1 cellular context compared by ENCODE assay signal in the genomic region with DNA sequence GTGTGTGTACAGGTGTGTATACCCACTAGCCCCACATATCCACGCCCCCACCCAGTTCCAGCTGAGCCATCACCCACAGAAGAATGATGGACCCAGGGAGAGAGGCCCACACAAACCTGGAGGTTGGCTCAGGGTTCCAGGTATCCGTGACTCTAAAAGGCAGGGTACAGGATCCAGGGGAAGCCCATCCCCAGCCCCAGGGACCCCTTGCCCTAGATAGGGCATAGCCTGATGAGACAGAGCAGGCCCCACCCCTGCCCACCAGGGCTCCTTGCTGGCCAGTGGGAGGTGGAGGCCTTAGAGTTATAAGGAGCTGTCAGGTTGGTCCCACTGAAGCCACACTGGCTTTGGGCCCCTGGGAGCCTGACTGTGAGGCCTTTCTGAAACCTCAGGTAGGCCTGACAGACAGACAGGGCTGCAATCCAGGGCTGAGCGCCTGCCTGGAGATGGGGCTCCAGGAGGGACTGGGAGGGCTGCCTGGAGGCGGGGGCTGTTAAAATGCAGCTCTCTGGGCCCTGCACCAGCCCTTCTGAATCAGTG.
TF ChIP-seq lines count a peak whose summit lies in the region.

No MANE protein-coding gene starts in this region.

TF ChIP-seq in H1, 55 proteins besides CTCF, POLR2A, EP300 and RAD21 (continued from another document):
- TF ChIP-seq FOSL1 (IDR thresholded peaks at IDR 0.05; ENCODE audit: insufficient read depth, low read depth, low read length) (no peak), EGR1 (IDR thresholded peaks at IDR 0.05; ENCODE audit: borderline replicate concordance, low read depth, low read length) (no peak), CHD2 (IDR thresholded peaks at IDR 0.05; ENCODE audit: low read length) (no peak), SIX5 (IDR thresholded peaks at IDR 0.05; ENCODE audit: low read depth, low read length) (no peak), BRCA1 (IDR thresholded peaks at IDR 0.05; ENCODE audit: low read depth, low read length) (no peak)
- TF ChIP-seq, protein P1, sequence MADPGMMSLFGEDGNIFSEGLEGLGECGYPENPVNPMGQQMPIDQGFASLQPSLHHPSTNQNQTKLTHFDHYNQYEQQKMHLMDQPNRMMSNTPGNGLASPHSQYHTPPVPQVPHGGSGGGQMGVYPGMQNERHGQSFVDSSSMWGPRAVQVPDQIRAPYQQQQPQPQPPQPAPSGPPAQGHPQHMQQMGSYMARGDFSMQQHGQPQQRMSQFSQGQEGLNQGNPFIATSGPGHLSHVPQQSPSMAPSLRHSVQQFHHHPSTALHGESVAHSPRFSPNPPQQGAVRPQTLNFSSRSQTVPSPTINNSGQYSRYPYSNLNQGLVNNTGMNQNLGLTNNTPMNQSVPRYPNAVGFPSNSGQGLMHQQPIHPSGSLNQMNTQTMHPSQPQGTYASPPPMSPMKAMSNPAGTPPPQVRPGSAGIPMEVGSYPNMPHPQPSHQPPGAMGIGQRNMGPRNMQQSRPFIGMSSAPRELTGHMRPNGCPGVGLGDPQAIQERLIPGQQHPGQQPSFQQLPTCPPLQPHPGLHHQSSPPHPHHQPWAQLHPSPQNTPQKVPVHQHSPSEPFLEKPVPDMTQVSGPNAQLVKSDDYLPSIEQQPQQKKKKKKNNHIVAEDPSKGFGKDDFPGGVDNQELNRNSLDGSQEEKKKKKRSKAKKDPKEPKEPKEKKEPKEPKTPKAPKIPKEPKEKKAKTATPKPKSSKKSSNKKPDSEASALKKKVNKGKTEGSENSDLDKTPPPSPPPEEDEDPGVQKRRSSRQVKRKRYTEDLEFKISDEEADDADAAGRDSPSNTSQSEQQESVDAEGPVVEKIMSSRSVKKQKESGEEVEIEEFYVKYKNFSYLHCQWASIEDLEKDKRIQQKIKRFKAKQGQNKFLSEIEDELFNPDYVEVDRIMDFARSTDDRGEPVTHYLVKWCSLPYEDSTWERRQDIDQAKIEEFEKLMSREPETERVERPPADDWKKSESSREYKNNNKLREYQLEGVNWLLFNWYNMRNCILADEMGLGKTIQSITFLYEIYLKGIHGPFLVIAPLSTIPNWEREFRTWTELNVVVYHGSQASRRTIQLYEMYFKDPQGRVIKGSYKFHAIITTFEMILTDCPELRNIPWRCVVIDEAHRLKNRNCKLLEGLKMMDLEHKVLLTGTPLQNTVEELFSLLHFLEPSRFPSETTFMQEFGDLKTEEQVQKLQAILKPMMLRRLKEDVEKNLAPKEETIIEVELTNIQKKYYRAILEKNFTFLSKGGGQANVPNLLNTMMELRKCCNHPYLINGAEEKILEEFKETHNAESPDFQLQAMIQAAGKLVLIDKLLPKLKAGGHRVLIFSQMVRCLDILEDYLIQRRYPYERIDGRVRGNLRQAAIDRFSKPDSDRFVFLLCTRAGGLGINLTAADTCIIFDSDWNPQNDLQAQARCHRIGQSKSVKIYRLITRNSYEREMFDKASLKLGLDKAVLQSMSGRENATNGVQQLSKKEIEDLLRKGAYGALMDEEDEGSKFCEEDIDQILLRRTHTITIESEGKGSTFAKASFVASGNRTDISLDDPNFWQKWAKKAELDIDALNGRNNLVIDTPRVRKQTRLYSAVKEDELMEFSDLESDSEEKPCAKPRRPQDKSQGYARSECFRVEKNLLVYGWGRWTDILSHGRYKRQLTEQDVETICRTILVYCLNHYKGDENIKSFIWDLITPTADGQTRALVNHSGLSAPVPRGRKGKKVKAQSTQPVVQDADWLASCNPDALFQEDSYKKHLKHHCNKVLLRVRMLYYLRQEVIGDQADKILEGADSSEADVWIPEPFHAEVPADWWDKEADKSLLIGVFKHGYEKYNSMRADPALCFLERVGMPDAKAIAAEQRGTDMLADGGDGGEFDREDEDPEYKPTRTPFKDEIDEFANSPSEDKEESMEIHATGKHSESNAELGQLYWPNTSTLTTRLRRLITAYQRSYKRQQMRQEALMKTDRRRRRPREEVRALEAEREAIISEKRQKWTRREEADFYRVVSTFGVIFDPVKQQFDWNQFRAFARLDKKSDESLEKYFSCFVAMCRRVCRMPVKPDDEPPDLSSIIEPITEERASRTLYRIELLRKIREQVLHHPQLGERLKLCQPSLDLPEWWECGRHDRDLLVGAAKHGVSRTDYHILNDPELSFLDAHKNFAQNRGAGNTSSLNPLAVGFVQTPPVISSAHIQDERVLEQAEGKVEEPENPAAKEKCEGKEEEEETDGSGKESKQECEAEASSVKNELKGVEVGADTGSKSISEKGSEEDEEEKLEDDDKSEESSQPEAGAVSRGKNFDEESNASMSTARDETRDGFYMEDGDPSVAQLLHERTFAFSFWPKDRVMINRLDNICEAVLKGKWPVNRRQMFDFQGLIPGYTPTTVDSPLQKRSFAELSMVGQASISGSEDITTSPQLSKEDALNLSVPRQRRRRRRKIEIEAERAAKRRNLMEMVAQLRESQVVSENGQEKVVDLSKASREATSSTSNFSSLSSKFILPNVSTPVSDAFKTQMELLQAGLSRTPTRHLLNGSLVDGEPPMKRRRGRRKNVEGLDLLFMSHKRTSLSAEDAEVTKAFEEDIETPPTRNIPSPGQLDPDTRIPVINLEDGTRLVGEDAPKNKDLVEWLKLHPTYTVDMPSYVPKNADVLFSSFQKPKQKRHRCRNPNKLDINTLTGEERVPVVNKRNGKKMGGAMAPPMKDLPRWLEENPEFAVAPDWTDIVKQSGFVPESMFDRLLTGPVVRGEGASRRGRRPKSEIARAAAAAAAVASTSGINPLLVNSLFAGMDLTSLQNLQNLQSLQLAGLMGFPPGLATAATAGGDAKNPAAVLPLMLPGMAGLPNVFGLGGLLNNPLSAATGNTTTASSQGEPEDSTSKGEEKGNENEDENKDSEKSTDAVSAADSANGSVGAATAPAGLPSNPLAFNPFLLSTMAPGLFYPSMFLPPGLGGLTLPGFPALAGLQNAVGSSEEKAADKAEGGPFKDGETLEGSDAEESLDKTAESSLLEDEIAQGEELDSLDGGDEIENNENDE (IDR thresholded peaks at IDR 0.05; ENCODE audit: insufficient replicate concordance, low read length), result no peak
